21 cellular contexts compared by ENCODE assay signal in the genomic region with DNA sequence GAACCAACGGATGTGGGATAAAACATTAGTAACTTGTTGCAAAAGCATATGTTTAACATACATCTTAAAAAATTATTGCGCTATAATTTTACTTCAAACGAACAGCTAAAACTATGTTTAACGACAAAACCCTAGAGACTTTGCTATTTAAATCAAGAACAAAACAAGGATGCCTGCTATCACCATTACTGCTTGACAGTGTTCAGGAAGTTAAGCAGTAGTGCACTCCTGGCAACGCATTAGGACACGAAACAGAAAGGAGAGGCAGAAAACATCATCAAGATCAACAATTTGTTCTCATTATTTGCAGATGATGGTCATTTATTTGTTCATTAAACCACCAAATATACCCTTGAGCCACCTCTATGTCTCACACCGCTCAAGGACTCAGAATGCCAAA.
DNase-seq lines count a peak whose midpoint lies in the region; ATAC-seq and TF ChIP-seq lines count a peak whose summit lies in the region.
"Had no signal": no experiment of that assay in that cellular context is flagged by ENCODE, and none has a peak within 500 bp of the region (broad histone marks: within the 10 kb centered on the region; RNA-seq: fewer than 3 reads in every experiment).

No MANE protein-coding gene starts in this region.

- H3K27ac Mint-ChIP-seq in nephron (peak overlapping the region; percentile 73 to 92 (median 79)), nephron progenitor cell (no peak overlapping the region), endodermal cell (no peak overlapping the region)
- H3K27ac Mint-ChIP-seq: B cell; CD4-positive, CD25-positive, alpha-beta regulatory T cell; CD8-positive, alpha-beta T cell had no signal

- DNase-seq in heart left ventricle (no peak), Right ventricle myocardium superior (no peak), right cardiac atrium (no peak), left ventricle myocardium superior (no peak), nephron progenitor cell (no peak), endodermal cell (no peak)
- DNase-seq: Caco-2; CD4-positive, CD25-positive, alpha-beta regulatory T cell; CD8-positive, alpha-beta T cell; DMS 273 treated with DMSO at 0.1 percent for 48 hours; DMS79; GF-D8; GOT3; H7; HCEC 1CT had no signal

- H3K4me1 Mint-ChIP-seq in nephron (peaks cover 30% of the 10 kb centered on the region), nephron progenitor cell (peaks cover 43% of the 10 kb centered on the region), endodermal cell (no peaks in the 10 kb centered on the region)
- H3K4me1 Mint-ChIP-seq: B cell; CD4-positive, CD25-positive, alpha-beta regulatory T cell had no signal

- intact Hi-C loops in heart left ventricle (cut with DNase I): loop anchor here in 1 of 10 donors (10.0 kb wide), 1 partner anchor 149 kb away; the partner anchor contains the start of gene GALNT1
- intact Hi-C loops in Right ventricle myocardium superior (cut with DNase I): no loop called here
- intact Hi-C loops in right cardiac atrium (cut with DNase I): loop anchor here in 1 of 4 donors (10.0 kb wide), 1 partner anchor 349 kb away; no protein-coding TSS in a partner anchor
- intact Hi-C loops in left ventricle myocardium superior (cut with micrococcal nuclease): no loop called here

- H3K9me3 ChIP-seq in heart left ventricle (peaks cover 0 to 32% (median 0%) of the 10 kb centered on the region in 12 donors), right cardiac atrium (ENCODE audit: control insufficient read depth, low read length) (no peaks in the 10 kb centered on the region), subcutaneous abdominal adipose tissue (ENCODE audit: control insufficient read depth in 5 of 5, low read length in 5 of 5) (peaks cover 0 to 16% (median 3%) of the 10 kb centered on the region in 5 donors), endodermal cell (ENCODE audit: control insufficient read depth, low read length) (peaks cover 38% of the 10 kb centered on the region)
- H3K9me3 ChIP-seq: BLaER1, Caco-2 had no signal

- H3K9ac ChIP-seq in subcutaneous abdominal adipose tissue (ENCODE audit: low read length in 5 of 5) (no peak overlapping the region), endodermal cell (ENCODE audit: extremely low read depth, low read length, poor library complexity, severe bottlenecking) (no peak overlapping the region)
- H3K9ac ChIP-seq: BLaER1 had no signal

- H3K9me3 Mint-ChIP-seq in nephron: peaks cover 5% of the 10 kb centered on the region
- peaks cover 43% of the 10 kb centered on the region for H3K9me3 Mint-ChIP-seq in nephron progenitor cell
- H3K9me3 Mint-ChIP-seq in endodermal cell: peaks cover 42% of the 10 kb centered on the region

- H3K4me3 Mint-ChIP-seq in nephron (no peak overlapping the region), nephron progenitor cell (no peak overlapping the region), endodermal cell (no peak overlapping the region)
- H3K4me3 Mint-ChIP-seq: B cell; CD4-positive, CD25-positive, alpha-beta regulatory T cell; CD8-positive, alpha-beta T cell had no signal

- H3K36me3 ChIP-seq in heart left ventricle (no peaks in the 10 kb centered on the region), subcutaneous abdominal adipose tissue (ENCODE audit: control insufficient read depth in 5 of 5, insufficient read depth in 5 of 5, low read length in 5 of 5) (no peaks in the 10 kb centered on the region), endodermal cell (ENCODE audit: control insufficient read depth, insufficient read depth, low read length) (no peaks in the 10 kb centered on the region)
- H3K36me3 ChIP-seq: BLaER1 had no signal

- ATAC-seq in heart left ventricle: peak in 1 of 4 donors; percentile 74
- no peak for ATAC-seq in Right ventricle myocardium superior (ENCODE audit: poor library complexity)
- ATAC-seq in right cardiac atrium: no peak
- no peak for ATAC-seq in left ventricle myocardium superior
- ATAC-seq: CD8-positive, alpha-beta T cell had no signal

- peaks cover 4% of the 10 kb centered on the region for H3K27me3 Mint-ChIP-seq in nephron (ENCODE audit: low read depth)
- peaks cover 9% of the 10 kb centered on the region for H3K27me3 Mint-ChIP-seq in nephron progenitor cell (ENCODE audit: low read depth, poor library complexity)
- H3K27me3 Mint-ChIP-seq in endodermal cell (ENCODE audit: insufficient read depth): no peaks in the 10 kb centered on the region

- TF ChIP-seq POLR2A in heart left ventricle (IDR thresholded peaks at IDR 0.05): no peak

- no peaks in the 10 kb centered on the region for H3K36me3 Mint-ChIP-seq in nephron (ENCODE audit: low read depth)
- H3K36me3 Mint-ChIP-seq in nephron progenitor cell (ENCODE audit: low read depth): no peaks in the 10 kb centered on the region
- no peaks in the 10 kb centered on the region for H3K36me3 Mint-ChIP-seq in endodermal cell (ENCODE audit: low read depth)
- H3K36me3 Mint-ChIP-seq: CD4-positive, CD25-positive, alpha-beta regulatory T cell; CD8-positive, alpha-beta T cell had no signal

- TF ChIP-seq CTCF in heart left ventricle (IDR thresholded peaks at IDR 0.05) (no peak), nephron (IDR thresholded peaks at IDR 0.05; ENCODE audit: unreplicated experiment in 3 of 3) (no peak), nephron progenitor cell (IDR thresholded peaks at IDR 0.05) (no peak), endodermal cell (conservative IDR thresholded peaks at IDR 0.05) (no peak)

- H3K27me3 ChIP-seq in heart left ventricle (no peaks in the 10 kb centered on the region), right cardiac atrium (ENCODE audit: control insufficient read depth, insufficient read depth) (no peaks in the 10 kb centered on the region), subcutaneous abdominal adipose tissue (ENCODE audit: control insufficient read depth in 5 of 5, insufficient read depth in 4 of 5, low read length in 5 of 5) (no peaks in the 10 kb centered on the region), endodermal cell (ENCODE audit: control insufficient read depth, insufficient read depth, low read length, poor library complexity, severe bottlenecking) (no peaks in the 10 kb centered on the region)
- H3K27me3 ChIP-seq: BLaER1 had no signal

- H3K4me3 ChIP-seq in heart left ventricle (no peak overlapping the region), right cardiac atrium (ENCODE audit: low read length) (no peak overlapping the region), subcutaneous abdominal adipose tissue (ENCODE audit: low read depth in 1 of 5, low read length in 5 of 5) (no peak overlapping the region), endodermal cell (ENCODE audit: low read length) (no peak overlapping the region)
- H3K4me3 ChIP-seq: BLaER1 had no signal

- H3K4me1 ChIP-seq in heart left ventricle (peaks cover 0 to 28% (median 17%) of the 10 kb centered on the region in 12 donors), right cardiac atrium (ENCODE audit: control insufficient read depth, insufficient read depth, low read length) (no peaks in the 10 kb centered on the region), subcutaneous abdominal adipose tissue (ENCODE audit: control insufficient read depth in 5 of 5, insufficient read depth in 5 of 5, low read length in 5 of 5) (peaks cover 3 to 22% (median 11%) of the 10 kb centered on the region in 5 donors), endodermal cell (ENCODE audit: control insufficient read depth, insufficient read depth, low read length) (no peaks in the 10 kb centered on the region)
- H3K4me1 ChIP-seq: BLaER1, Caco-2 had no signal

- WGBS in heart left ventricle, 4 donors: 60 to 70% (median 62%) methylated on average over 7 of the region's 7 CpGs
- WGBS in right cardiac atrium: 69% methylated on average over 7 of the region's 7 CpGs
- 91 to 92% methylated on average over 6 to 7 of the region's 7 CpGs for WGBS in endodermal cell (ENCODE audit: insufficient coverage in 1 of 2, insufficient read length in 1 of 2), 2 experiments

- H3K27ac ChIP-seq in heart left ventricle (peak overlapping the region in 11 of 12 donors; percentile 32 to 79 (median 73)), right cardiac atrium (ENCODE audit: low read length) (peak overlapping the region; percentile 61), subcutaneous abdominal adipose tissue (ENCODE audit: low read depth, low read length) (peak overlapping the region; percentile 25), endodermal cell (ENCODE audit: low read depth, low read length) (no peak overlapping the region)
- H3K27ac ChIP-seq: 22Rv1, BLaER1, C4-2B had no signal

Comparison
In these comparisons a context has a peak if more than half of its experiments do, and no peak if none do; other contexts are left out.
1. H3K27ac Mint-ChIP-seq: peak in nephron (3 of 3); none in nephron progenitor cell (single experiment) and endodermal cell (single experiment).